Comparison of ENCODE assay signal across 9 cellular contexts in the genomic region with DNA sequence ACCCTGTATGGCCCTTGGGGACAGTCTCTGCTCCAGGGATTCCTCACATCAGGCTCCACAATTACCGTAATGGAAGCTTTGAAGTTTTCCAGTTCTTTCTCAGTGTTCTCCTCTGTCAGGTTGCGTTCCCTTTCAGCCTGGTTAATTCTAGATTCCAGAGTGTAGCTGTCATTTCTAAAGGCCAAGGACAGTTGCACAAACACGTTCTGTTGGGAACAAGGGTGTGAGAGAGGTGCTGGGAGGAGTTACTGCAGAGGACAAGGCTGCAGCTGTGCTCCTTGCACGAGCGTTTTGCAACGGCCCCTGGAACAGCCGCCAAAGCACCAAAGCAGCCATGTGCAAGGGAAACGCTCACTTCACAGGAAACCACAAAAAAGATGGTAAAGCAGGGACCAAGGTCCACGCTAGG. TPM values are rescaled to one million over a fixed set of nuclear protein-coding genes. Genes with fewer than 3 reads are reported as not detected.
A peak's percentile ranks its signal among the peaks of the same experiment; 100 is the strongest.
DNase-seq lines count a peak whose midpoint lies in the region; ATAC-seq and TF ChIP-seq lines count a peak whose summit lies in the region.
"Had no signal": no experiment of that assay in that cellular context is flagged by ENCODE, and none has a peak within 500 bp of the region (broad histone marks: within the 10 kb centered on the region; RNA-seq: fewer than 3 reads in every experiment).

No MANE protein-coding gene starts in this region.

- intact Hi-C loops in left ventricle myocardium superior (cut with micrococcal nuclease) (no loop called here), gastrocnemius medialis (cut with DNase I; ENCODE audit: low total_unique reads) (loop anchor here (2.0 to 5.0 kb wide), 2 partner anchors 150 to 197 kb away; a partner anchor contains a TSS)

- no peaks in the 10 kb centered on the region for H3K36me3 ChIP-seq in gastrocnemius medialis

- H3K27ac ChIP-seq in gastrocnemius medialis: peak overlapping the region; percentile 83 to 93 (median 88)

- TF ChIP-seq CTCF in gastrocnemius medialis (IDR thresholded peaks at IDR 0.05 in 4 of 5, conservative IDR thresholded peaks at IDR 0.05 in 1 of 5): no peak

- H3K4me3 ChIP-seq in gastrocnemius medialis: no peak overlapping the region

- in situ Hi-C loops in gastrocnemius medialis (cut with MboI; ENCODE audit: low sequenced_read_pairs in 4 of 4): no loop called here

- no peak for TF ChIP-seq POLR2A in gastrocnemius medialis (IDR thresholded peaks at IDR 0.05)

- ATAC-seq in left ventricle myocardium superior (peak; percentile 79), gastrocnemius medialis (peak; percentile 79 to 81), GM21529 (IDR thresholded peaks at IDR 0.05; ENCODE audit: unreplicated experiment) (no peak)
- ATAC-seq: activated T-helper 17 cell treated with anti-CD3 and anti-CD28 coated beads, Interleukin-2, amount 50 U/mL, for 72 hours had no signal

- H3K4me1 ChIP-seq in gastrocnemius medialis: peaks cover 53 to 58% of the 10 kb centered on the region in 2 donors

- H3K9me3 ChIP-seq in gastrocnemius medialis: no peaks in the 10 kb centered on the region

- no peaks in the 10 kb centered on the region for H3K27me3 ChIP-seq in gastrocnemius medialis

- peak; percentile 2 for DNase-seq in GF-D8 (lab: John Stamatoyannopoulos, UW)
- DNase-seq in amniotic epithelial cell (ENCODE audit: low read depth): peak; percentile 76
- peak; percentile 72 for DNase-seq in left ventricle myocardium superior
- DNase-seq in gastrocnemius medialis: peak; percentile 74 to 85
- no peak for DNase-seq in amygdala (lab: John Stamatoyannopoulos, UW)
- no peak for DNase-seq in NCI-H187 treated with DMSO at 0.1 percent for 48 hours (lab: John Stamatoyannopoulos, UW)
- DNase-seq in activated CD4-positive, alpha-beta T cell treated with anti-CD3 and anti-CD28 coated beads, Interleukin-2, amount 50 U/mL, for 4 hours: no peak

RNA-seq across cellular contexts. Expression of a gene that starts 35.9 kb away (rescaled TPM):
- total RNA-seq in left ventricle myocardium superior (53.8 TPM), gastrocnemius medialis (10 to 100 TPM; 12.1 to 30.2 (median 19.2) TPM)
- total RNA-seq: activated T-helper 17 cell treated with anti-CD3 and anti-CD28 coated beads, Interleukin-2, amount 50 U/mL, for 72 hours had no signal

Comparison
In these comparisons a context has a peak if more than half of its experiments do, and no peak if none do; other contexts are left out.
1. DNase-seq: peak in GF-D8 (single experiment), amniotic epithelial cell (single experiment), left ventricle myocardium superior (single experiment) and gastrocnemius medialis (2 of 2); none in amygdala (0 of 56), NCI-H187 treated with DMSO at 0.1 percent for 48 hours (single experiment) and activated CD4-positive, alpha-beta T cell treated with anti-CD3 and anti-CD28 coated beads, Interleukin-2, amount 50 U/mL, for 4 hours (0 of 2).